Comparison of ENCODE assay signal across 38 cellular contexts in the genomic region with DNA sequence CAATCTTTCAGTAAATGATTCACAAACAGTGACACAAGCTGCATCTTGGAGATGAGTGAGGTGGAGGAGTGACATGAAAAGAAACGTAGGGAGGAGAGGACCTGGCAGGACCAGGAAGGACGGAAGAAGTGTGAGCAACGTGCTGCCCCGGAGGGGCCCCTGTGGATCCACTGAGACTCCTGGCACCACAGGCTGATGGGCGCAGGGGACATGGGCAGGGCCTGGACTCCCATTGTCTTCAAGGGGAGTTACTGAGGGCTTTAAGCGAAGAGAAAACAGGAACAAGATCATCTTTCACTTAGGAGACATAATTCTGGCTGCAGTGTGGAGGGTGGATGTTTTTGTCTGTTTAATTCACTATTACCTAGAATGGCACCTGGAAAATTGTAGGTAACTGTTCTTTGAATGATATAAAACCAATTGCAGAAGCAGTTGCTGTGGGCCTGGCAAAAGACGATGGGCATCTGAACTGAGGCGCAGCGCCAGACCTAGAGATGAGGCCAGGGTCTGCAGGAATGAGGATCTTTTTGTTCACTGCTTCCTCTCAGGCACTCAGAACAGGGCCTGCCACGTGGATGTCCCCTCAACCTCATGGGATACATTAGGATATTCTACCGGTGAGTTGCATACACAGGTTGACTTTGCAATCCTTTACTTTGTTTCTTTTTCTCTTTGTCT.
"Had no signal": no experiment of that assay in that cellular context is flagged by ENCODE, and none has a peak within 500 bp of the region (broad histone marks: within the 10 kb centered on the region; RNA-seq: fewer than 3 reads in every experiment).

No MANE protein-coding gene starts in this region.

- H3K4me1 Mint-ChIP-seq: activated B cell treated with CpG ODN at 0.5 μM for 24 hours; activated CD4-positive, alpha-beta T cell treated with anti-CD3 and anti-CD28 coated beads, Interleukin-2, amount 10 ng/mL, durations not matched to agents 24 days and 14 days; activated naive CD8-positive, alpha-beta T cell treated with anti-CD3 and anti-CD28 coated beads for 36 hours; activated T-helper 17 cell treated with anti-CD3 and anti-CD28 coated beads, Interleukin-2, amount 50 U/mL, for 72 hours; central memory CD8-positive, alpha-beta T cell had no signal

- H3K9me3 Mint-ChIP-seq: activated B cell treated with CpG ODN at 0.5 μM for 24 hours; activated CD4-positive, alpha-beta memory T cell treated with anti-CD3 and anti-CD28 coated beads for 36 hours; activated CD4-positive, alpha-beta T cell treated with anti-CD3 and anti-CD28 coated beads, Interleukin-2, amount 10 ng/mL, durations not matched to agents 24 days and 14 days; activated CD8-positive, alpha-beta T cell treated with anti-CD3 and anti-CD28 coated beads for 36 hours; activated naive CD4-positive, alpha-beta T cell treated with anti-CD3 and anti-CD28 coated beads for 36 hours; activated naive CD4-positive, alpha-beta T cell treated with anti-CD3 and anti-CD28 coated beads, Interleukin-2, amount 50 U/mL, for 72 hours; activated naive CD8-positive, alpha-beta T cell treated with anti-CD3 and anti-CD28 coated beads for 36 hours; activated T-cell treated with anti-CD3 and anti-CD28 coated beads, Interleukin-2, amount 50 U/mL, for 4 hours; activated T-cell treated with anti-CD3 and anti-CD28 coated beads, Interleukin-2, amount 50 U/mL, for 72 hours; activated T-helper 1 cell treated with anti-CD3 and anti-CD28 coated beads, Interleukin-12 subunit alpha, Interleukin-12 subunit beta, Interleukin-2, Interleukin-4 antibody, amounts not matched to agents 30 ng/mL and 10 ng/mL and 1 ng/mL, durations not matched to agents 14 hours and 24 hours and 36 hours; activated T-helper 17 cell treated with anti-CD3 and anti-CD28 coated beads, Interleukin-2, amount 50 U/mL, for 72 hours; central memory CD8-positive, alpha-beta T cell; T-helper 1 cell treated with Interleukin-12 subunit alpha and Interleukin-12 subunit beta and Interleukin-4 antibody, amounts not matched to agents 30 μg/mL and 1 μg/mL, for 36 hours; T-helper 2 cell treated with Interferon-gamma antibody and Interleukin-4, amounts not matched to agents 5 μg/mL and 100 μg/mL, for 36 hours had no signal

- H3K4me1 ChIP-seq: adrenal gland had no signal

- H3K36me3 ChIP-seq: adrenal gland, cardiac muscle cell had no signal

- DNase-seq: activated B cell treated with CpG ODN at 0.5 μM for 24 hours; activated CD4-positive, alpha-beta memory T cell treated with anti-CD3 and anti-CD28 coated beads for 36 hours; activated CD4-positive, alpha-beta T cell treated with anti-CD3 and anti-CD28 coated beads for 4 hours; activated CD4-positive, alpha-beta T cell treated with anti-CD3 and anti-CD28 coated beads, Interleukin-2, amount 10 ng/mL, durations not matched to agents 24 days and 14 days; activated CD4-positive, alpha-beta T cell treated with anti-CD3 and anti-CD28 coated beads, Interleukin-2, amount 50 U/mL, for 1 hour; activated CD4-positive, alpha-beta T cell treated with anti-CD3 and anti-CD28 coated beads, Interleukin-2, amount 50 U/mL, for 4 hours; activated CD4-positive, CD25-positive, alpha-beta regulatory T cell treated with anti-CD3 and anti-CD28 coated beads, Interleukin-2, amount 50 U/mL, for 72 hours; activated CD8-positive, alpha-beta memory T cell treated with anti-CD3 and anti-CD28 coated beads, Interleukin-2, amount 50 U/mL, for 4 hours; activated CD8-positive, alpha-beta T cell treated with anti-CD3 and anti-CD28 coated beads for 36 hours; activated effector memory CD4-positive, alpha-beta T cell treated with anti-CD3 and anti-CD28 coated beads, Interleukin-2, amount 50 U/mL, for 16 hours; activated gamma-delta T cell treated with Interleukin-2 at 50 U/mL for 16 hours; activated naive CD4-positive, alpha-beta T cell; activated naive CD4-positive, alpha-beta T cell treated with anti-CD3 and anti-CD28 coated beads for 36 hours; activated naive CD4-positive, alpha-beta T cell treated with anti-CD3 and anti-CD28 coated beads, Interleukin-2, amount 50 U/mL, for 16 hours; activated naive CD8-positive, alpha-beta T cell treated with anti-CD3 and anti-CD28 coated beads for 36 hours; activated T-cell treated with anti-CD3 and anti-CD28 coated beads for 4 hours; activated T-cell treated with anti-CD3 and anti-CD28 coated beads, Interleukin-2, amount 50 U/mL, for 1 hour; activated T-cell treated with anti-CD3 and anti-CD28 coated beads, Interleukin-2, amount 50 U/mL, for 4 hours; activated T-cell treated with anti-CD3 and anti-CD28 coated beads, Interleukin-2, amount 50 U/mL, for 72 hours; adrenal gland; amniotic stem cell; aorta; caudate nucleus; cerebellar nuclear complex; T-helper 1 cell; T-helper 2 cell; T-helper 9 cell had no signal

- H3K36me3 Mint-ChIP-seq: activated CD4-positive, alpha-beta memory T cell treated with anti-CD3 and anti-CD28 coated beads for 36 hours; activated naive CD4-positive, alpha-beta T cell treated with anti-CD3 and anti-CD28 coated beads, Interleukin-2, amount 50 U/mL, for 72 hours; activated naive CD8-positive, alpha-beta T cell treated with anti-CD3 and anti-CD28 coated beads for 36 hours; brain had no signal

- H3K4me3 ChIP-seq: adrenal gland, cardiac muscle cell had no signal

- H3K27ac ChIP-seq: adrenal gland, cardiac muscle cell, VCaP had no signal

- H3K27me3 Mint-ChIP-seq: activated B cell treated with CpG ODN at 0.5 μM for 24 hours; activated CD4-positive, alpha-beta T cell treated with anti-CD3 and anti-CD28 coated beads, Interleukin-2, amount 10 ng/mL, durations not matched to agents 24 days and 14 days; activated naive CD8-positive, alpha-beta T cell treated with anti-CD3 and anti-CD28 coated beads for 36 hours had no signal

- H3K4me3 Mint-ChIP-seq: activated B cell treated with CpG ODN at 0.5 μM for 24 hours; activated CD4-positive, alpha-beta memory T cell treated with anti-CD3 and anti-CD28 coated beads for 36 hours; activated CD4-positive, alpha-beta T cell treated with anti-CD3 and anti-CD28 coated beads, Interleukin-2, amount 10 ng/mL, durations not matched to agents 24 days and 14 days; activated CD8-positive, alpha-beta T cell treated with anti-CD3 and anti-CD28 coated beads for 36 hours; activated naive CD4-positive, alpha-beta T cell treated with anti-CD3 and anti-CD28 coated beads for 36 hours; activated naive CD8-positive, alpha-beta T cell treated with anti-CD3 and anti-CD28 coated beads for 36 hours; activated T-cell treated with anti-CD3 and anti-CD28 coated beads, Interleukin-2, amount 50 U/mL, for 4 hours; activated T-cell treated with anti-CD3 and anti-CD28 coated beads, Interleukin-2, amount 50 U/mL, for 72 hours; activated T-helper 1 cell treated with anti-CD3 and anti-CD28 coated beads, Interleukin-12 subunit alpha, Interleukin-12 subunit beta, Interleukin-2, Interleukin-4 antibody, amounts not matched to agents 30 ng/mL and 10 ng/mL and 1 ng/mL, durations not matched to agents 14 hours and 24 hours and 36 hours; activated T-helper 17 cell treated with anti-CD3 and anti-CD28 coated beads, Interleukin-2, amount 50 U/mL, for 72 hours; brain; central memory CD8-positive, alpha-beta T cell; T-helper 1 cell treated with Interleukin-12 subunit alpha and Interleukin-12 subunit beta and Interleukin-4 antibody, amounts not matched to agents 30 μg/mL and 1 μg/mL, for 36 hours; T-helper 2 cell treated with Interferon-gamma antibody and Interleukin-4, amounts not matched to agents 5 μg/mL and 100 μg/mL, for 36 hours had no signal

- H3K27ac Mint-ChIP-seq: activated B cell treated with CpG ODN at 0.5 μM for 24 hours; activated CD4-positive, alpha-beta memory T cell treated with anti-CD3 and anti-CD28 coated beads for 36 hours; activated CD4-positive, alpha-beta T cell treated with anti-CD3 and anti-CD28 coated beads, Interleukin-2, amount 10 ng/mL, durations not matched to agents 24 days and 14 days; activated CD8-positive, alpha-beta T cell treated with anti-CD3 and anti-CD28 coated beads for 36 hours; activated naive CD4-positive, alpha-beta T cell treated with anti-CD3 and anti-CD28 coated beads for 36 hours; activated naive CD4-positive, alpha-beta T cell treated with anti-CD3 and anti-CD28 coated beads, Interleukin-2, amount 50 U/mL, for 72 hours; activated naive CD8-positive, alpha-beta T cell treated with anti-CD3 and anti-CD28 coated beads for 36 hours; activated T-cell treated with anti-CD3 and anti-CD28 coated beads, Interleukin-2, amount 50 U/mL, for 72 hours; activated T-helper 1 cell treated with anti-CD3 and anti-CD28 coated beads, Interleukin-12 subunit alpha, Interleukin-12 subunit beta, Interleukin-2, Interleukin-4 antibody, amounts not matched to agents 30 ng/mL and 10 ng/mL and 1 ng/mL, durations not matched to agents 14 hours and 24 hours and 36 hours; activated T-helper 17 cell treated with anti-CD3 and anti-CD28 coated beads, Interleukin-2, amount 50 U/mL, for 72 hours; brain; T-helper 1 cell treated with Interleukin-12 subunit alpha and Interleukin-12 subunit beta and Interleukin-4 antibody, amounts not matched to agents 30 μg/mL and 1 μg/mL, for 36 hours; T-helper 2 cell treated with Interferon-gamma antibody and Interleukin-4, amounts not matched to agents 5 μg/mL and 100 μg/mL, for 36 hours had no signal

- ATAC-seq: activated CD8-positive, alpha-beta T cell treated with anti-CD3 and anti-CD28 coated beads for 36 hours; activated T-cell treated with anti-CD3 and anti-CD28 coated beads, Interleukin-2, amount 50 U/mL, for 4 hours; activated T-cell treated with anti-CD3 and anti-CD28 coated beads, Interleukin-2, amount 50 U/mL, for 72 hours; activated T-helper 17 cell treated with anti-CD3 and anti-CD28 coated beads, Interleukin-2, amount 50 U/mL, for 72 hours had no signal

- H3K27me3 ChIP-seq: adrenal gland, cardiac muscle cell had no signal

- FAIRE-seq: bronchial epithelial cell, TTC549 had no signal

- H3K9me3 ChIP-seq: adrenal gland had no signal
